Comparison of ENCODE assay signal across 10 cellular contexts in the genomic region with DNA sequence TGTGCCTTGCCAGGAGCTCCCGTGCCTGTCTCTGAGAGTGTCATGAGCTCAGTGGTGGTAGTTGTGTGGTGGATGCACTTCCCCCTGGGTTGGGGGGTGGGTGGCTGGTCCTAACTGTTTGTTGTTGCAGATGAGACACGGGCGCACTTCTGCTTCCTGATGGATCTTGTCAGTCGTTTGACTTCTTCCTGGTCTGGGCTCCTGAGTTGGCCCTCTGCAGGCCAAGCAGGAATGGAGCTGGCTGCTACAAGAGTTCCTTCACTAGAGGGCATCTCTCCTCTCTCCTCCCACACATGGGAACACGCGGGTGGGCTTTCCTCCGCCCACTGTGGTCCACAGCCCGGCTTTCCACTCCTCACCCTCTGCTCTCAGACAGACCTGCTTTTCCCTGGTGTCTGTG.
DNase-seq lines count a peak whose midpoint lies in the region; ATAC-seq and TF ChIP-seq lines count a peak whose summit lies in the region.
"Had no signal": no experiment of that assay in that cellular context is flagged by ENCODE, and none has a peak within 500 bp of the region (broad histone marks: within the 10 kb centered on the region; RNA-seq: fewer than 3 reads in every experiment).

No MANE protein-coding gene starts in this region.

- no peaks in the 10 kb centered on the region for H3K36me3 ChIP-seq in mesendoderm (ENCODE audit: control insufficient read depth, insufficient read depth, low read length)

- peaks cover 16% of the 10 kb centered on the region for H3K4me1 Mint-ChIP-seq in brain

- ATAC-seq in GM18909 (IDR thresholded peaks at IDR 0.05; ENCODE audit: poor library complexity, unreplicated experiment) (no peak), GM21423 (IDR thresholded peaks at IDR 0.05; ENCODE audit: unreplicated experiment) (no peak), GM21825 (IDR thresholded peaks at IDR 0.05; ENCODE audit: unreplicated experiment) (no peak)
- ATAC-seq: body of pancreas had no signal

- no peak overlapping the region for H2BK5ac ChIP-seq in mesendoderm (ENCODE audit: low read length)

- no peak overlapping the region for H3K23ac ChIP-seq in mesendoderm (ENCODE audit: low read length)

- peaks cover 37% of the 10 kb centered on the region for H3K27me3 Mint-ChIP-seq in brain

- H3K79me2 ChIP-seq in mesendoderm (ENCODE audit: control insufficient read depth, insufficient read depth, low read length): no peaks in the 10 kb centered on the region

- peak overlapping the region in 1 of 5 experiments; percentile 30 for H3K4me3 Mint-ChIP-seq in brain

- peak; percentile 25 for DNase-seq in DMS53 treated with DMSO at 0.1 percent for 48 hours (lab: John Stamatoyannopoulos, UW; ENCODE audit: unreplicated experiment)
- DNase-seq in M059J (ENCODE audit: low read depth): peak; percentile 18
- peak; percentile 56 for DNase-seq in mesendoderm
- DNase-seq in NCI-H1105 (lab: John Stamatoyannopoulos, UW): no peak
- DNase-seq: NCI-H1694 treated with DMSO at 0.1 percent for 48 hours had no signal

- H3K9me3 Mint-ChIP-seq in brain: peaks cover 0 to 2% (median 0%) of the 10 kb centered on the region in 5 experiments

- H3K9ac ChIP-seq in mesendoderm (ENCODE audit: low read length): no peak overlapping the region

- no peak overlapping the region for H4K8ac ChIP-seq in mesendoderm (ENCODE audit: low read depth, low read length)

- H3K4ac ChIP-seq in mesendoderm (ENCODE audit: low read depth, low read length): no peak overlapping the region

- H3K4me2 ChIP-seq in mesendoderm (ENCODE audit: low read length): no peak overlapping the region

- no peak overlapping the region for H3K27ac ChIP-seq in mesendoderm (ENCODE audit: low read depth, low read length)
- H3K27ac ChIP-seq: body of pancreas had no signal

- H2BK15ac ChIP-seq in mesendoderm (replicated peaks; ENCODE audit: low read depth): no peak overlapping the region

- H2AK5ac ChIP-seq in mesendoderm (ENCODE audit: low read length): no peak overlapping the region

- H3K27ac Mint-ChIP-seq in brain: peak overlapping the region in 1 of 5 experiments; percentile 12

- H3K27me3 ChIP-seq in mesendoderm (ENCODE audit: insufficient read depth, low read length, poor library complexity): no peaks in the 10 kb centered on the region

- H3K36me3 Mint-ChIP-seq in brain: no peaks in the 10 kb centered on the region

- TF ChIP-seq CTCF in brain (conservative IDR thresholded peaks at IDR 0.05): peak; percentile 22 to 43

- no peak overlapping the region for H3K56ac ChIP-seq in mesendoderm (ENCODE audit: low read length)

- no CpG with 5 or more reads among the region's 8 CpGs for WGBS in mesendoderm (ENCODE audit: extremely low coverage, insufficient coverage, low lambda C conversion rate)

- no peaks in the 10 kb centered on the region for H3K4me1 ChIP-seq in mesendoderm (ENCODE audit: control insufficient read depth, low read depth, low read length)

- no peak overlapping the region for H3K4me3 ChIP-seq in mesendoderm (ENCODE audit: low read length)
- H3K4me3 ChIP-seq: body of pancreas had no signal

- H2BK120ac ChIP-seq in mesendoderm (ENCODE audit: low read depth, low read length): no peak overlapping the region

- H3K79me1 ChIP-seq in mesendoderm (ENCODE audit: low read length): no peaks in the 10 kb centered on the region

- no peak overlapping the region for H4K5ac ChIP-seq in mesendoderm (ENCODE audit: low read length)

- no peak overlapping the region for H3K18ac ChIP-seq in mesendoderm (ENCODE audit: low read length)
